Comparison of ENCODE assay signal across 8 cellular contexts in the genomic region with DNA sequence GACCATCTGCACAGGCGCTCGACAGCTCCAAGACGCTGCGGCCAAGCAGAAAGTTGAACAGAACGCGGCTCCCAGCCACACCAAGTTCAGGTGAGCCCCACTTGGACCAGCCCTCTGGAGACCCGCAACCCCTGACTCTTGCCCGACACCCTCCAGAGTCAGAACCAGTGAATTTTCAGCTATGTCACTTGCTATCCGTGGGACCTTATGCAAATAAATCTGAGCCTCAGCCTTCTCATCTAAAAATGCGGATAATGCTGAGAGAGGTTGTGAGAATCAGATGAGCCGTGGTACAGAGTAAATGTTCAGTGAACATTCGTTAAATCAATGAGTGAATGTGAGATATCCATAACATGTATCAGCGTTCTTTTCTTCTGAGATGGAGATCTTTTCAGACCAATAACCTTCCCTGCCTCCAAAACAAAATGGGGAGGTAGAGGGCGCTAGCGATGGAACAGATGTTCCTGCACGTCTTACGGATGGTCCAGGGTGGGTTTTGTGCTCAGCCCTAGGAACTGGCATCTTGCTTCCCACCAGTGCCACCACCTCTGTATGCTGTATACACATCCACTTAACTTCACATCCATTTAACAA. TPM values are rescaled to one million over a fixed set of nuclear protein-coding genes. Genes with fewer than 3 reads are reported as not detected.
DNase-seq lines count a peak whose midpoint lies in the region; ATAC-seq and TF ChIP-seq lines count a peak whose summit lies in the region.

No MANE protein-coding gene starts in this region.

- DNase-seq in ELR (ENCODE audit: low read depth): peak; percentile 22
- DNase-seq in foreskin fibroblast: peak in 1 of 2 donors; percentile 45
- DNase-seq in renal cortical epithelial cell (ENCODE audit: low read depth): peak; percentile 13
- DNase-seq in midbrain (lab: John Stamatoyannopoulos, UW): no peak

- ATAC-seq in HG03025 (IDR thresholded peaks at IDR 0.05; ENCODE audit: low FRiP score, unreplicated experiment) (peak; percentile 23), GM18520 (IDR thresholded peaks at IDR 0.05; ENCODE audit: unreplicated experiment) (no peak), GM18909 (IDR thresholded peaks at IDR 0.05; ENCODE audit: poor library complexity, unreplicated experiment) (no peak)

- H3K4me3 ChIP-seq in WI38 (ENCODE audit: low read depth, low read length) (peak overlapping the region; percentile 98), foreskin fibroblast (ENCODE audit: low read depth in 1 of 2, low read length in 2 of 2) (peak overlapping the region; percentile 65 to 91)

- TF ChIP-seq CTCF in WI38 (IDR thresholded peaks at IDR 0.05; ENCODE audit: low read depth, low read length): no peak
- TF ChIP-seq CTCF in foreskin fibroblast (IDR thresholded peaks at IDR 0.05; ENCODE audit: low read depth, low read length): peak; percentile 22

RNA-seq across cellular contexts. Expression of a gene that starts 0.5 kb away (rescaled TPM):
- 28.1 and 35.4 TPM in 2 replicates for total RNA-seq in renal cortical epithelial cell

RNA-seq across cellular contexts. Expression of a gene that starts 0.8 kb away (rescaled TPM):
- total RNA-seq in renal cortical epithelial cell: 17.9 and 19.4 TPM in 2 replicates
